ENCODE assay signal across 1 cellular context in genomic region chr20:57183457-57184009, GRCh38.
TF ChIP-seq lines count a peak whose summit lies in the region.

No MANE protein-coding gene starts in this region.

TF ChIP-seq in H1, 55 proteins besides CTCF, POLR2A, EP300 and RAD21 (continued from another document):
- TF ChIP-seq FOSL1 (IDR thresholded peaks at IDR 0.05; ENCODE audit: insufficient read depth, low read depth, low read length): no peak
